32 cellular contexts compared by ENCODE assay signal in the genomic region with DNA sequence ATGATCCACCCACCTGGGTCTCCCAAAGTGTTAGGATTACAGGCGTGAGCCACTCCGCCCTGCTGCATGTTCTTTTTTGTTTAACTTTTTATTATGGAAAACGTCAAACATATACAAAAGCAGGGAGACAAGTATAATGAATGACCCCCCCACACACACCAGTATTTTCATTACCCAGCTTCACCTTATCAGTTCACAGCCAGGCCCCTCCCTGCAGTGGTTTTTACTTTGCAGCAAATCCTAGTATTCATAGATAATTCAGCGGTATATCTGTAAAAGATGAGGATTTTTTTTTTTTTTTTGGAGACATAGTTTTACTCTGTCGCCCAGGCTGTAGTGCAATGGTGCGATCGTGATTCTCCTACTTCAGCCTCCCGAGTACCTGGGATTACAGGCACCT. TPM values are rescaled to one million over a fixed set of nuclear protein-coding genes. Genes with fewer than 3 reads are reported as not detected.
DNase-seq lines count a peak whose midpoint lies in the region; ATAC-seq and TF ChIP-seq lines count a peak whose summit lies in the region.
"Had no signal": no experiment of that assay in that cellular context is flagged by ENCODE, and none has a peak within 500 bp of the region (broad histone marks: within the 10 kb centered on the region; RNA-seq: fewer than 3 reads in every experiment).

No MANE protein-coding gene starts in this region.

- H3K27me3 Mint-ChIP-seq in T-helper 1 cell treated with Interleukin-12 subunit alpha and Interleukin-12 subunit beta and Interleukin-4 antibody, amounts not matched to agents 30 μg/mL and 1 μg/mL, for 36 hours (ENCODE audit: low read depth) = no peaks in the 10 kb centered on the region
- H3K27me3 Mint-ChIP-seq in CD4-positive, alpha-beta memory T cell = no peaks in the 10 kb centered on the region
- no peaks in the 10 kb centered on the region for H3K27me3 Mint-ChIP-seq in activated T-helper 1 cell treated with anti-CD3 and anti-CD28 coated beads, Interleukin-12 subunit alpha, Interleukin-12 subunit beta, Interleukin-2, Interleukin-4 antibody, amounts not matched to agents 30 ng/mL and 10 ng/mL and 1 ng/mL, durations not matched to agents 14 hours and 24 hours and 36 hours (ENCODE audit: insufficient read depth)
- no peaks in the 10 kb centered on the region for H3K27me3 Mint-ChIP-seq in naive thymus-derived CD8-positive, alpha-beta T cell
- H3K27me3 Mint-ChIP-seq: activated B cell treated with CpG ODN at 0.5 μM for 24 hours; activated CD8-positive, alpha-beta memory T cell treated with anti-CD3 and anti-CD28 coated beads, Interleukin-2, amount 10 ng/mL, durations not matched to agents 7 days and 5 days; activated naive CD4-positive, alpha-beta T cell treated with anti-CD3 and anti-CD28 coated beads, Interleukin-2, amount 10 ng/mL, durations not matched to agents 7 days and 5 days had no signal

- TF ChIP-seq POLR2A in adrenal gland (IDR thresholded peaks at IDR 0.05) = no peak

- POLR2A ChIA-PET in CD4-positive, alpha-beta memory T cell (lab: Charles Lee; ENCODE audit: partially characterized antibody) = interaction anchor here (0.7 kb wide), 1 partner anchor 19 kb away, joined by 3 read pairs; no protein-coding TSS in a partner anchor
- POLR2A ChIA-PET in naive thymus-derived CD8-positive, alpha-beta T cell (lab: Charles Lee) = interaction anchor here (0.6 to 0.7 kb wide), 2 partner anchors 15 to 80 kb away, joined by 3 to 6 read pairs; no protein-coding TSS in a partner anchor

- CTCF ChIA-PET in CD4-positive, alpha-beta memory T cell (lab: Charles Lee; ENCODE audit: partially characterized antibody) = interaction anchor here (1.9 kb wide), 1 partner anchor 86 kb away, joined by 5 read pairs; no protein-coding TSS in a partner anchor

- H3K4me1 Mint-ChIP-seq in T-helper 1 cell treated with Interleukin-12 subunit alpha and Interleukin-12 subunit beta and Interleukin-4 antibody, amounts not matched to agents 30 μg/mL and 1 μg/mL, for 36 hours (ENCODE audit: low read depth) = peaks cover 27% of the 10 kb centered on the region
- peaks cover 32 to 59% (median 40%) of the 10 kb centered on the region in 4 donors for H3K4me1 Mint-ChIP-seq in CD4-positive, alpha-beta memory T cell
- H3K4me1 Mint-ChIP-seq in activated T-helper 1 cell treated with anti-CD3 and anti-CD28 coated beads, Interleukin-12 subunit alpha, Interleukin-12 subunit beta, Interleukin-2, Interleukin-4 antibody, amounts not matched to agents 30 ng/mL and 10 ng/mL and 1 ng/mL, durations not matched to agents 14 hours and 24 hours and 36 hours (ENCODE audit: low read depth) = peaks cover 38% of the 10 kb centered on the region
- peaks cover 27 to 60% (median 43%) of the 10 kb centered on the region in 4 donors for H3K4me1 Mint-ChIP-seq in naive thymus-derived CD8-positive, alpha-beta T cell

- H3K27ac Mint-ChIP-seq in T-helper 1 cell treated with Interleukin-12 subunit alpha and Interleukin-12 subunit beta and Interleukin-4 antibody, amounts not matched to agents 30 μg/mL and 1 μg/mL, for 36 hours = no peak overlapping the region
- peak overlapping the region in 2 of 7 donors; percentile 46 to 77 for H3K27ac Mint-ChIP-seq in CD4-positive, alpha-beta memory T cell
- H3K27ac Mint-ChIP-seq in activated T-helper 1 cell treated with anti-CD3 and anti-CD28 coated beads, Interleukin-12 subunit alpha, Interleukin-12 subunit beta, Interleukin-2, Interleukin-4 antibody, amounts not matched to agents 30 ng/mL and 10 ng/mL and 1 ng/mL, durations not matched to agents 14 hours and 24 hours and 36 hours = no peak overlapping the region
- H3K27ac Mint-ChIP-seq in naive thymus-derived CD8-positive, alpha-beta T cell = peak overlapping the region in 3 of 10 donors; percentile 17 to 36 (median 21)
- H3K27ac Mint-ChIP-seq: activated B cell treated with CpG ODN at 0.5 μM for 24 hours had no signal

- no peak overlapping the region for H3K27ac ChIP-seq in CD4-positive, alpha-beta memory T cell (ENCODE audit: low read depth, low read length)
- H3K27ac ChIP-seq in adrenal gland = no peak overlapping the region
- H3K27ac ChIP-seq: 22Rv1, colonic mucosa, right lobe of liver had no signal

- WGBS in adrenal gland, 4 donors = 91 to 92% (median 92%) methylated on average over 8 of the region's 8 CpGs

- peak overlapping the region; percentile 95 for H3K4me3 Mint-ChIP-seq in T-helper 1 cell treated with Interleukin-12 subunit alpha and Interleukin-12 subunit beta and Interleukin-4 antibody, amounts not matched to agents 30 μg/mL and 1 μg/mL, for 36 hours
- peak overlapping the region in 6 of 8 donors; percentile 59 to 94 (median 80) for H3K4me3 Mint-ChIP-seq in CD4-positive, alpha-beta memory T cell
- peak overlapping the region; percentile 49 for H3K4me3 Mint-ChIP-seq in activated T-helper 1 cell treated with anti-CD3 and anti-CD28 coated beads, Interleukin-12 subunit alpha, Interleukin-12 subunit beta, Interleukin-2, Interleukin-4 antibody, amounts not matched to agents 30 ng/mL and 10 ng/mL and 1 ng/mL, durations not matched to agents 14 hours and 24 hours and 36 hours
- H3K4me3 Mint-ChIP-seq in naive thymus-derived CD8-positive, alpha-beta T cell = peak overlapping the region in 8 of 10 donors; percentile 26 to 96 (median 57)

- no peak overlapping the region for H3K4me3 ChIP-seq in CD4-positive, alpha-beta memory T cell (ENCODE audit: low read length in 2 of 2)
- H3K4me3 ChIP-seq in adrenal gland = no peak overlapping the region
- H3K4me3 ChIP-seq: colonic mucosa, right lobe of liver had no signal

- TF ChIP-seq CTCF in adrenal gland (IDR thresholded peaks at IDR 0.05) = no peak

- no peaks in the 10 kb centered on the region for H3K9me3 Mint-ChIP-seq in T-helper 1 cell treated with Interleukin-12 subunit alpha and Interleukin-12 subunit beta and Interleukin-4 antibody, amounts not matched to agents 30 μg/mL and 1 μg/mL, for 36 hours
- H3K9me3 Mint-ChIP-seq in CD4-positive, alpha-beta memory T cell = no peaks in the 10 kb centered on the region
- no peaks in the 10 kb centered on the region for H3K9me3 Mint-ChIP-seq in activated T-helper 1 cell treated with anti-CD3 and anti-CD28 coated beads, Interleukin-12 subunit alpha, Interleukin-12 subunit beta, Interleukin-2, Interleukin-4 antibody, amounts not matched to agents 30 ng/mL and 10 ng/mL and 1 ng/mL, durations not matched to agents 14 hours and 24 hours and 36 hours
- H3K9me3 Mint-ChIP-seq in naive thymus-derived CD8-positive, alpha-beta T cell = no peaks in the 10 kb centered on the region
- H3K9me3 Mint-ChIP-seq: activated B cell treated with CpG ODN at 0.5 μM for 24 hours; activated naive CD4-positive, alpha-beta T cell treated with anti-CD3 and anti-CD28 coated beads, Interleukin-2, amount 10 ng/mL, durations not matched to agents 7 days and 5 days had no signal

- intact Hi-C loops in CD4-positive, alpha-beta memory T cell (cut with micrococcal nuclease) = loop anchor here (10.0 kb wide), 2 partner anchors 170 to 230 kb away; a partner anchor contains a TSS
- intact Hi-C loops in activated T-helper 1 cell treated with anti-CD3 and anti-CD28 coated beads, Interleukin-12 subunit alpha, Interleukin-12 subunit beta, Interleukin-2, Interleukin-4 antibody, amounts not matched to agents 30 ng/mL and 10 ng/mL and 1 ng/mL, durations not matched to agents 14 hours and 24 hours and 36 hours (cut with micrococcal nuclease) = no loop called here
- intact Hi-C loops in adrenal gland (cut with DNase I) = loop anchor here in 1 of 2 donors (10.0 kb wide), 1 partner anchor 240 kb away; a partner anchor contains a TSS

- DNase-seq in T-helper 1 cell (no peak), midbrain (lab: John Stamatoyannopoulos, UW) (no peak), adrenal gland (no peak)
- DNase-seq in CD4-positive, alpha-beta memory T cell = peak in 1 of 5 donors; percentile 3
- no peak for DNase-seq in activated T-helper 1 cell treated with anti-CD3 and anti-CD28 coated beads, Interleukin-12 subunit alpha, Interleukin-12 subunit beta, Interleukin-2, Interleukin-4 antibody, amounts not matched to agents 30 ng/mL and 10 ng/mL and 1 ng/mL, durations not matched to agents 14 hours and 24 hours and 36 hours (ENCODE audit: low spot score)
- DNase-seq in naive thymus-derived CD8-positive, alpha-beta T cell = no peak
- no peak for DNase-seq in effector CD4-positive, alpha-beta T cell
- DNase-seq: activated B cell treated with CpG ODN at 0.5 μM for 24 hours; activated CD4-positive, alpha-beta T cell treated with anti-CD3 and anti-CD28 coated beads, Interleukin-2, amount 50 U/mL, for 4 hours; activated CD8-positive, alpha-beta memory T cell treated with anti-CD3 and anti-CD28 coated beads, Interleukin-2, amount 10 ng/mL, durations not matched to agents 7 days and 5 days; activated naive CD4-positive, alpha-beta T cell treated with anti-CD3 and anti-CD28 coated beads, Interleukin-2, amount 10 ng/mL, durations not matched to agents 7 days and 5 days; activated T-cell treated with anti-CD3 and anti-CD28 coated beads, Interleukin-2, amount 50 U/mL, for 48 hours; anterior cingulate cortex; C1 segment of cervical spinal cord; colonic mucosa; DND-41; effector CD8-positive, alpha-beta T cell; hypothalamus; Karpas-422; left colon; NCI-H1417 treated with DMSO at 0.1 percent for 48 hours; NCI-H2107; right lobe of liver; SHP77; T1000; trophoblast cell had no signal

- peaks cover 23% of the 10 kb centered on the region for H3K36me3 Mint-ChIP-seq in T-helper 1 cell treated with Interleukin-12 subunit alpha and Interleukin-12 subunit beta and Interleukin-4 antibody, amounts not matched to agents 30 μg/mL and 1 μg/mL, for 36 hours (ENCODE audit: low read depth)
- peaks cover 18 to 44% of the 10 kb centered on the region in 2 donors for H3K36me3 Mint-ChIP-seq in CD4-positive, alpha-beta memory T cell
- H3K36me3 Mint-ChIP-seq in activated T-helper 1 cell treated with anti-CD3 and anti-CD28 coated beads, Interleukin-12 subunit alpha, Interleukin-12 subunit beta, Interleukin-2, Interleukin-4 antibody, amounts not matched to agents 30 ng/mL and 10 ng/mL and 1 ng/mL, durations not matched to agents 14 hours and 24 hours and 36 hours (ENCODE audit: low read depth) = peaks cover 21% of the 10 kb centered on the region
- H3K36me3 Mint-ChIP-seq in naive thymus-derived CD8-positive, alpha-beta T cell = peaks cover 0 to 30% (median 3%) of the 10 kb centered on the region in 3 donors

- H3K27me3 ChIP-seq in CD4-positive, alpha-beta memory T cell (ENCODE audit: insufficient read depth, low read length) = no peaks in the 10 kb centered on the region
- H3K27me3 ChIP-seq in adrenal gland = no peaks in the 10 kb centered on the region
- H3K27me3 ChIP-seq: colonic mucosa, right lobe of liver had no signal

- peaks cover 47% of the 10 kb centered on the region for H3K4me1 ChIP-seq in CD4-positive, alpha-beta memory T cell (ENCODE audit: insufficient read depth, low read length)
- peaks cover 9 to 11% of the 10 kb centered on the region in 2 donors for H3K4me1 ChIP-seq in adrenal gland (replicated peaks in 1 of 2)

- no peak for ATAC-seq in naive thymus-derived CD8-positive, alpha-beta T cell
- ATAC-seq: activated CD8-positive, alpha-beta memory T cell treated with anti-CD3 and anti-CD28 coated beads, Interleukin-2, amount 10 ng/mL, durations not matched to agents 7 days and 5 days; left colon; Panc1; right lobe of liver had no signal

- peaks cover 10% of the 10 kb centered on the region for H3K36me3 ChIP-seq in CD4-positive, alpha-beta memory T cell (ENCODE audit: insufficient read depth, low read length)
- H3K36me3 ChIP-seq in adrenal gland (replicated peaks in 1 of 2) = peaks cover 0 to 10% of the 10 kb centered on the region in 2 donors

- no peaks in the 10 kb centered on the region for H3K9me3 ChIP-seq in CD4-positive, alpha-beta memory T cell (ENCODE audit: control insufficient read depth in 1 of 2, low read length in 2 of 2)
- no peaks in the 10 kb centered on the region for H3K9me3 ChIP-seq in adrenal gland (replicated peaks in 1 of 3)
- H3K9me3 ChIP-seq: colonic mucosa, right lobe of liver had no signal

RNA-seq across cellular contexts. Expression of a gene that starts 2.3 kb away (rescaled TPM):
- 10 to 100 TPM; 52.1 to 58.5 TPM for total RNA-seq in CD4-positive, alpha-beta memory T cell
- 10 to 100 TPM; 15.6 to 17.4 TPM for polyA plus RNA-seq in CD4-positive, alpha-beta memory T cell
- 39.1 and 39.3 TPM in 2 replicates for total RNA-seq in activated T-helper 1 cell treated with anti-CD3 and anti-CD28 coated beads, Interleukin-12 subunit alpha, Interleukin-12 subunit beta, Interleukin-2, Interleukin-4 antibody, amounts not matched to agents 30 ng/mL and 10 ng/mL and 1 ng/mL, durations not matched to agents 14 hours and 24 hours and 36 hours
- 10 to 100 TPM; 48.2 to 48.9 TPM for total RNA-seq in naive thymus-derived CD8-positive, alpha-beta T cell
- polyA plus RNA-seq in naive thymus-derived CD8-positive, alpha-beta T cell = 10 to 100 TPM in 2 of 3 donors, 1 to 10 TPM in 1; 7.4 to 11.1 (median 10.5) TPM
- 10 to 100 TPM; 21.3 to 47.5 (median 32.2) TPM for total RNA-seq in adrenal gland
- polyA plus RNA-seq in adrenal gland = 10 to 100 TPM; 10.1 to 60.9 (median 59.5) TPM

RNA-seq across cellular contexts. Expression of a gene that starts 26.1 kb away (rescaled TPM):
- 10 to 100 TPM; 36.1 to 39.7 TPM for total RNA-seq in CD4-positive, alpha-beta memory T cell
- polyA plus RNA-seq in CD4-positive, alpha-beta memory T cell = 10 to 100 TPM; 25.8 to 26.8 TPM
- 26.9 and 28.0 TPM in 2 replicates for total RNA-seq in activated T-helper 1 cell treated with anti-CD3 and anti-CD28 coated beads, Interleukin-12 subunit alpha, Interleukin-12 subunit beta, Interleukin-2, Interleukin-4 antibody, amounts not matched to agents 30 ng/mL and 10 ng/mL and 1 ng/mL, durations not matched to agents 14 hours and 24 hours and 36 hours
- 10 to 100 TPM; 24.0 to 29.9 TPM for total RNA-seq in naive thymus-derived CD8-positive, alpha-beta T cell
- polyA plus RNA-seq in naive thymus-derived CD8-positive, alpha-beta T cell = 10 to 100 TPM; 21.8 to 25.6 (median 23.0) TPM
- 10 to 100 TPM; 27.4 to 97.0 (median 34.7) TPM for total RNA-seq in adrenal gland
- polyA plus RNA-seq in adrenal gland = 10 to 100 TPM; 17.9 to 63.9 (median 55.2) TPM

RNA-seq across cellular contexts. Expression of a gene that starts 40.3 kb away (rescaled TPM):
- not detected for total RNA-seq in CD4-positive, alpha-beta memory T cell
- not detected for polyA plus RNA-seq in CD4-positive, alpha-beta memory T cell
- not detected in 2 replicates for total RNA-seq in activated T-helper 1 cell treated with anti-CD3 and anti-CD28 coated beads, Interleukin-12 subunit alpha, Interleukin-12 subunit beta, Interleukin-2, Interleukin-4 antibody, amounts not matched to agents 30 ng/mL and 10 ng/mL and 1 ng/mL, durations not matched to agents 14 hours and 24 hours and 36 hours
- not detected for total RNA-seq in naive thymus-derived CD8-positive, alpha-beta T cell
- polyA plus RNA-seq in naive thymus-derived CD8-positive, alpha-beta T cell = not detected
- total RNA-seq in adrenal gland = not detected
- not detected for polyA plus RNA-seq in adrenal gland
- total RNA-seq: activated B cell treated with CpG ODN at 0.5 μM for 24 hours; activated CD8-positive, alpha-beta memory T cell treated with anti-CD3 and anti-CD28 coated beads, Interleukin-2, amount 10 ng/mL, durations not matched to agents 7 days and 5 days; epithelial cell of proximal tubule; lung microvascular endothelial cell; posterior vena cava had no signal
